9 cellular contexts compared by ENCODE assay signal in the genomic region with DNA sequence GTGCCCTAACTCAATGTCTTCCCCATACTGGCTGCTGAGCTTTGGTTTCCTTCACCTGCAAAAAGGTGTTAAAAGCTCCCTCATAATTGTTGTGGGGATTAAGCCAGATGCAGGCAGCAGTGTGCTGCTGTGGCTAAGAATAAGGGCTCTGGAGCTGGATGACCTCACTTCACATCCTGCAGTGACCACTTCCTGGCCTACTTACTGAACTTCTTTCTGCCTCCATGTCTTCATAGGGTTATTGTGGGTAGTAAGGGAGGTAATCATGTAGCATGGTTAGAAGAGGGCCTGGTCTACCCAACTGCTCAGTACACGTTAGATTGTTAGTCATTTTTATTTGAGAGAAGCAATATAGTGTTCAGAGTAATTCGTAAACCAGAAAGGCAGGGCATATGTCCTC. TPM values are rescaled to one million over a fixed set of nuclear protein-coding genes. Genes with fewer than 3 reads are reported as not detected.
DNase-seq lines count a peak whose midpoint lies in the region; ATAC-seq, FAIRE-seq and TF ChIP-seq lines count a peak whose summit lies in the region.
"Had no signal": no experiment of that assay in that cellular context is flagged by ENCODE, and none has a peak within 500 bp of the region (broad histone marks: within the 10 kb centered on the region; RNA-seq: fewer than 3 reads in every experiment).

No MANE protein-coding gene starts in this region.

- no peaks in the 10 kb centered on the region for H3K27me3 ChIP-seq in MG63

- H3K9me3 ChIP-seq in mucosa of descending colon (no peaks in the 10 kb centered on the region), MG63 (no peaks in the 10 kb centered on the region)

- intact Hi-C loops in mucosa of descending colon (cut with DNase I, micrococcal nuclease): no loop called here

- H3K4me1 ChIP-seq in mucosa of descending colon (ENCODE audit: low read depth): no peaks in the 10 kb centered on the region

- H3K4me3 ChIP-seq in mucosa of descending colon: no peak overlapping the region
- H3K4me3 ChIP-seq in MG63: no peak overlapping the region

- no peak for TF ChIP-seq CTCF in mucosa of descending colon (IDR thresholded peaks at IDR 0.05)

- no peak for FAIRE-seq in RCC 7860 (lab: Jason Lieb, UNC)

- peak; percentile 79 for ATAC-seq in GM18867 (IDR thresholded peaks at IDR 0.05; ENCODE audit: unreplicated experiment)
- ATAC-seq in HG02623 (IDR thresholded peaks at IDR 0.05; ENCODE audit: unreplicated experiment): peak; percentile 74
- ATAC-seq in mucosa of descending colon: peak; percentile 80

- DNase-seq in RCC 7860 (ENCODE audit: low spot score) (peak; percentile 32), mucosa of descending colon (peak in 1 of 3 donors; percentile 35), MG63 (no peak), AG20443 (ENCODE audit: low spot score) (no peak), C1 segment of cervical spinal cord (lab: John Stamatoyannopoulos, UW) (no peak), DMS114 treated with DMSO at 0.1 percent for 48 hours (lab: John Stamatoyannopoulos, UW; ENCODE audit: unreplicated experiment) (no peak)
- DNase-seq: SIG-M5 had no signal

- H3K36me3 ChIP-seq in mucosa of descending colon (ENCODE audit: low read depth) (no peaks in the 10 kb centered on the region), MG63 (peaks cover 66% of the 10 kb centered on the region)

RNA-seq across cellular contexts. Expression of a gene that starts 18.4 kb away (rescaled TPM):
- 100 to 1,000 TPM in 1 of 3 donors, 10 to 100 TPM in 2; 16.6 to 132 (median 26.1) TPM for total RNA-seq in mucosa of descending colon
- total RNA-seq in MG63 (2014; rRNA removed; shearing (Covaris generic); ENCODE audit: low replicate concordance): 76.3 and 96.1 TPM in 2 replicates
